Comparison of ENCODE assay signal across 19 cellular contexts in genomic region chr16:66222756-66223155, GRCh38.
DNase-seq lines count a peak whose midpoint lies in the region; ATAC-seq and TF ChIP-seq lines count a peak whose summit lies in the region.
"Had no signal": no experiment of that assay in that cellular context is flagged by ENCODE, and none has a peak within 500 bp of the region (broad histone marks: within the 10 kb centered on the region; RNA-seq: fewer than 3 reads in every experiment).

No MANE protein-coding gene starts in this region.

- in situ Hi-C loops in IMR-90 (cut with MboI; ENCODE audit: low sequenced_read_pairs), result no loop called here

- H4K8ac ChIP-seq in IMR-90 (ENCODE audit: low read depth in 2 of 2, low read length in 2 of 2) (no peak overlapping the region), mesenchymal stem cell (ENCODE audit: low read length) (no peak overlapping the region)

- H3F3A ChIP-seq in PC-9 (ENCODE audit: insufficient read depth, low read depth), result no peaks in the 10 kb centered on the region

- H3K18ac ChIP-seq in IMR-90 (ENCODE audit: low read depth, low read length) (peak overlapping the region; percentile 44; the same call in 1 of the 2 replicates), mesenchymal stem cell (ENCODE audit: low read depth in 1 of 2, low read length in 2 of 2) (no peak overlapping the region)

- H4K5ac ChIP-seq in IMR-90 (ENCODE audit: low read depth, low read length), result no peak overlapping the region

- H2BK12ac ChIP-seq in mesenchymal stem cell (ENCODE audit: low read length in 2 of 2), result no peak overlapping the region

- H3K27me3 ChIP-seq in IMR-90 (ENCODE audit: control insufficient read depth, insufficient read depth, low read length) (peaks cover 11% of the 10 kb centered on the region), endodermal cell (ENCODE audit: control insufficient read depth, insufficient read depth, low read length, poor library complexity, severe bottlenecking) (peaks cover 40% of the 10 kb centered on the region), mesenchymal stem cell (ENCODE audit: control insufficient read depth in 1 of 2, insufficient read depth in 1 of 2, low read length in 2 of 2) (no peaks in the 10 kb centered on the region), PC-9 (ENCODE audit: insufficient read depth, low read depth) (peaks cover 74% of the 10 kb centered on the region)
- H3K27me3 ChIP-seq: Peyer's patch had no signal

- TF ChIP-seq CTCF in IMR-90 (conservative IDR thresholded peaks at IDR 0.05; ENCODE audit: low read depth, low read length) (no peak), endodermal cell (conservative IDR thresholded peaks at IDR 0.05) (no peak), PC-9 (conservative IDR thresholded peaks at IDR 0.05) (no peak)

- H3K79me2 ChIP-seq in PC-9 (ENCODE audit: low read depth), result no peaks in the 10 kb centered on the region

- WGBS in IMR-90 (ENCODE audit: extremely low coverage in 2 of 2, insufficient read length in 1 of 2), 2 experiments, result no CpG with 5 or more reads among the region's 1 CpG
- WGBS in endodermal cell (ENCODE audit: insufficient coverage in 1 of 2, insufficient read length in 1 of 2), 2 experiments, result 86% methylated on average over 1 of the region's 1 CpG; no CpG with 5 or more reads in 1 of the 2 experiments
- 93% methylated on average over 1 of the region's 1 CpG for WGBS in mesenchymal stem cell

- peaks cover 54% of the 10 kb centered on the region for H3K27me3 Mint-ChIP-seq in endodermal cell (ENCODE audit: insufficient read depth)

- H3K14ac ChIP-seq in IMR-90 (replicated peaks; ENCODE audit: low read depth, low read length) (no peak overlapping the region), mesenchymal stem cell (ENCODE audit: low read length in 2 of 2) (no peak overlapping the region)

- BruUV-seq in IMR-90 (replicated peaks; lab: Mats Ljungman, UMichigan) (no TSS peak), PC-9 (replicated peaks; lab: Mats Ljungman, UMichigan) (no TSS peak)

- H3K4me2 ChIP-seq in IMR-90 (ENCODE audit: low read depth, low read length) (no peak overlapping the region), mesenchymal stem cell (ENCODE audit: low read length, poor library complexity, severe bottlenecking) (no peak overlapping the region), PC-9 (no peak overlapping the region)

- dilution Hi-C loops in IMR-90 (cut with HindIII; ENCODE audit: low sequenced_read_pairs, unreplicated experiment), result no loop called here

- peak overlapping the region; percentile 48 for H2AK5ac ChIP-seq in IMR-90 (ENCODE audit: low read depth, low read length)
- no peak overlapping the region for H2AK5ac ChIP-seq in mesenchymal stem cell (ENCODE audit: low read length, severe bottlenecking)

- H2AK9ac ChIP-seq in IMR-90 (replicated peaks; ENCODE audit: low read depth, low read length, poor library complexity), result no peak overlapping the region

- H3K9me3 ChIP-seq in IMR-90 (ENCODE audit: control insufficient read depth, insufficient read depth, low read length) (no peaks in the 10 kb centered on the region), endodermal cell (ENCODE audit: control insufficient read depth, low read length) (no peaks in the 10 kb centered on the region), mesenchymal stem cell (ENCODE audit: control insufficient read depth, low read length) (no peaks in the 10 kb centered on the region), PC-9 (ENCODE audit: insufficient read depth, low read depth) (no peaks in the 10 kb centered on the region)
- H3K9me3 ChIP-seq: Peyer's patch had no signal

- H3K9ac ChIP-seq in IMR-90 (ENCODE audit: low read depth, low read length) (no peak overlapping the region), endodermal cell (ENCODE audit: extremely low read depth, low read length, poor library complexity, severe bottlenecking) (no peak overlapping the region), mesenchymal stem cell (ENCODE audit: low read length) (no peak overlapping the region)

- intact Hi-C loops in IMR-90 (cut with micrococcal nuclease), result no loop called here
- intact Hi-C loops in sciatic nerve (cut with DNase I), result no loop called here
- intact Hi-C loops in PC-9 (cut with micrococcal nuclease; ENCODE audit: unreplicated experiment), result no loop called here
- intact Hi-C loops in left colon (cut with DNase I, micrococcal nuclease), result no loop called here

- no peaks in the 10 kb centered on the region for H3K36me3 ChIP-seq in IMR-90 (ENCODE audit: control insufficient read depth, insufficient read depth, low read length)
- H3K36me3 ChIP-seq in endodermal cell (ENCODE audit: control insufficient read depth, insufficient read depth, low read length), result no peaks in the 10 kb centered on the region
- no peaks in the 10 kb centered on the region for H3K36me3 ChIP-seq in mesenchymal stem cell (ENCODE audit: control insufficient read depth in 1 of 2, insufficient read depth in 2 of 2, low read depth in 1 of 2, low read length in 2 of 2)
- H3K36me3 ChIP-seq in PC-9 (ENCODE audit: low read depth), result no peaks in the 10 kb centered on the region
- H3K36me3 ChIP-seq: Peyer's patch had no signal

- H2BK5ac ChIP-seq in IMR-90 (ENCODE audit: low read depth, low read length, poor library complexity, severe bottlenecking) (no peak overlapping the region), mesenchymal stem cell (ENCODE audit: low read depth, low read length, poor library complexity, severe bottlenecking) (no peak overlapping the region)

- peaks cover 3% of the 10 kb centered on the region for H3K4me1 Mint-ChIP-seq in endodermal cell
- H3K4me1 Mint-ChIP-seq: B cell; CD4-positive, CD25-positive, alpha-beta regulatory T cell had no signal

- no peak overlapping the region for H3K27ac Mint-ChIP-seq in endodermal cell
- H3K27ac Mint-ChIP-seq: B cell; CD4-positive, CD25-positive, alpha-beta regulatory T cell had no signal

- no peaks in the 10 kb centered on the region for H3K36me3 Mint-ChIP-seq in endodermal cell (ENCODE audit: low read depth)
- H3K36me3 Mint-ChIP-seq: CD4-positive, CD25-positive, alpha-beta regulatory T cell had no signal

- H4K91ac ChIP-seq in IMR-90 (ENCODE audit: insufficient read depth, low read depth, low read length) (peak overlapping the region; percentile 2; the same call in 1 of the 2 replicates), mesenchymal stem cell (ENCODE audit: low read length) (no peak overlapping the region)

- 0 out of 2 replicates have a peak overlapping the region, but pooled peaks have one; percentile 34 for H2BK120ac ChIP-seq in IMR-90 (ENCODE audit: low read depth, low read length)
- H2BK120ac ChIP-seq in mesenchymal stem cell (ENCODE audit: low read depth, low read length), result no peak overlapping the region

- CTCF ChIA-PET in IMR-90 (lab: Yijun Ruan, JAX) (no interaction called here), PC-9 (lab: Charles Lee) (no interaction called here)

- no peak overlapping the region for H2BK20ac ChIP-seq in IMR-90 (ENCODE audit: low read depth, low read length)

- H3K27ac ChIP-seq in IMR-90 (ENCODE audit: insufficient read depth, low read length) (no peak overlapping the region), endodermal cell (ENCODE audit: low read depth, low read length) (no peak overlapping the region), mesenchymal stem cell (ENCODE audit: low read length, poor library complexity, severe bottlenecking) (no peak overlapping the region), PC-9 (no peak overlapping the region)
- H3K27ac ChIP-seq: Peyer's patch had no signal

- H3K4me3 ChIP-seq in IMR-90 (ENCODE audit: insufficient read depth, low read depth, low read length) (no peak overlapping the region), endodermal cell (ENCODE audit: low read length) (no peak overlapping the region), mesenchymal stem cell (ENCODE audit: insufficient read depth in 1 of 2, low read depth in 1 of 2, low read length in 2 of 2) (peak overlapping the region in 1 of 2 experiments; percentile 19), PC-9 (no peak overlapping the region)
- H3K4me3 ChIP-seq: Peyer's patch had no signal

- H3K4me3 Mint-ChIP-seq in endodermal cell, result no peak overlapping the region
- H3K4me3 Mint-ChIP-seq: B cell; CD4-positive, CD25-positive, alpha-beta regulatory T cell had no signal

- H2AFZ ChIP-seq in IMR-90 (replicated peaks; ENCODE audit: low read length, poor library complexity) (no peak overlapping the region), mesenchymal stem cell (ENCODE audit: low read depth, low read length) (no peak overlapping the region), PC-9 (no peak overlapping the region)

- H3K9me2 ChIP-seq in PC-9 (ENCODE audit: insufficient read depth), result no peaks in the 10 kb centered on the region

- ATAC-seq in IMR-90 (ENCODE audit: low read depth) (no peak), sciatic nerve (no peak), left colon (no peak)

- no peak for TF ChIP-seq POLR2A in IMR-90 (IDR thresholded peaks at IDR 0.05; ENCODE audit: low read depth, low read length)

- no peak overlapping the region for H3K56ac ChIP-seq in IMR-90 (ENCODE audit: extremely low read depth, insufficient read depth, low read length)

- H4K20me1 ChIP-seq in IMR-90 (ENCODE audit: insufficient read depth, low read length) (no peaks in the 10 kb centered on the region), PC-9 (ENCODE audit: insufficient read depth) (no peaks in the 10 kb centered on the region)

- H3K23ac ChIP-seq in IMR-90 (ENCODE audit: low read depth, low read length) (no peak overlapping the region), mesenchymal stem cell (ENCODE audit: low read length in 2 of 2) (no peak overlapping the region)

- H3K4me1 ChIP-seq in IMR-90 (ENCODE audit: control insufficient read depth, insufficient read depth, low read length) (peaks cover 8% of the 10 kb centered on the region; the same call in 1 of the 2 replicates), endodermal cell (ENCODE audit: control insufficient read depth, insufficient read depth, low read length) (no peaks in the 10 kb centered on the region), mesenchymal stem cell (ENCODE audit: control insufficient read depth, insufficient read depth, low read depth, low read length) (no peaks in the 10 kb centered on the region), PC-9 (replicated peaks; ENCODE audit: insufficient read depth) (no peaks in the 10 kb centered on the region)
- H3K4me1 ChIP-seq: Peyer's patch had no signal

- no peak for DNase-seq in IMR-90
- peak; percentile 28 for DNase-seq in endodermal cell
- no peak for DNase-seq in mesenchymal stem cell
- DNase-seq in sciatic nerve (ENCODE audit: low spot score), result peak; percentile 4
- DNase-seq in NCI-H748 treated with DMSO at 0.1 percent for 48 hours (lab: John Stamatoyannopoulos, UW), result no peak
- no peak for DNase-seq in C1 segment of cervical spinal cord (lab: John Stamatoyannopoulos, UW)
- DNase-seq in PC-9, result no peak
- DNase-seq in left colon, result no peak
- DNase-seq: CD4-positive, CD25-positive, alpha-beta regulatory T cell; DMS153; DND-41; H7; KBM-7; MM.1S; NCI-H2029; NCI-H446; NCI-H526; Peyer's patch had no signal

- H2BK15ac ChIP-seq in IMR-90 (ENCODE audit: low read depth, low read length), result 0 out of 3 replicates have a peak overlapping the region, but pooled peaks have one; percentile 25
- peak overlapping the region; percentile 84 for H2BK15ac ChIP-seq in mesenchymal stem cell (ENCODE audit: low read depth, poor library complexity, severe bottlenecking)

- H3K9me1 ChIP-seq in IMR-90 (ENCODE audit: insufficient read depth, low read length), result peaks cover 12% of the 10 kb centered on the region

- no peak overlapping the region for H3K4ac ChIP-seq in IMR-90 (ENCODE audit: low read depth, low read length)
- H3K4ac ChIP-seq in mesenchymal stem cell (ENCODE audit: low read depth in 1 of 2, low read length in 2 of 2), result no peak overlapping the region

- TF ChIP-seq RAD21 in IMR-90 (IDR thresholded peaks at IDR 0.05; ENCODE audit: low read length), result no peak

- POLR2A ChIA-PET in IMR-90 (lab: Charles Lee; ENCODE audit: unreplicated experiment) (no interaction called here), PC-9 (lab: Charles Lee; ENCODE audit: unreplicated experiment) (no interaction called here)

- H3K79me1 ChIP-seq in IMR-90 (ENCODE audit: low read depth in 1 of 2, low read length in 2 of 2) (no peaks in the 10 kb centered on the region), mesenchymal stem cell (replicated peaks; ENCODE audit: low read length, poor library complexity, severe bottlenecking) (no peaks in the 10 kb centered on the region)

- H3K9me3 Mint-ChIP-seq in endodermal cell, result no peaks in the 10 kb centered on the region
- H3K9me3 Mint-ChIP-seq: CD4-positive, CD25-positive, alpha-beta regulatory T cell had no signal

Comparison
In these comparisons a context has a peak if more than half of its experiments do, and no peak if none do; other contexts are left out.
1. DNase-seq: peak in endodermal cell (single experiment) and sciatic nerve (single experiment); none in IMR-90 (single experiment), mesenchymal stem cell (single experiment), NCI-H748 treated with DMSO at 0.1 percent for 48 hours (single experiment), C1 segment of cervical spinal cord (0 of 14), PC-9 (0 of 2) and left colon (0 of 2).